Comparison of ENCODE assay signal across 17 cellular contexts in genomic region chr12:74129702-74130101, GRCh38.
DNase-seq lines count a peak whose midpoint lies in the region; ATAC-seq and TF ChIP-seq lines count a peak whose summit lies in the region.
"Had no signal": no experiment of that assay in that cellular context is flagged by ENCODE, and none has a peak within 500 bp of the region (broad histone marks: within the 10 kb centered on the region; RNA-seq: fewer than 3 reads in every experiment).

No MANE protein-coding gene starts in this region.

- H3K18ac ChIP-seq in trophoblast cell (ENCODE audit: low read length): no peak overlapping the region

- no peaks in the 10 kb centered on the region for H4K20me1 ChIP-seq in PC-9 (ENCODE audit: insufficient read depth)

- DNase-seq in ELR (ENCODE audit: low read depth) (peak; percentile 49), PC-9 (no peak), brain microvascular endothelial cell (peak; percentile 48), trophoblast cell (peak; percentile 4 to 52), islet precursor cell (no peak), EL (no peak)
- DNase-seq: AML-193; DMS79; GF-D8; H7; NCI-H1436; NCI-H2081; NCI-H524 treated with DMSO at 0.1 percent for 48 hours; NK-92 treated with Interleukin-12 subunit alpha and Interleukin-12 subunit beta, amount 100 ng/mL, for 24 hours; PC-3 had no signal

- H3K4me3 ChIP-seq in PC-9 (no peak overlapping the region), brain microvascular endothelial cell (ENCODE audit: low read depth, low read length) (no peak overlapping the region), trophoblast cell (ENCODE audit: low read depth, low read length) (no peak overlapping the region)

- TF ChIP-seq CTCF in PC-9 (conservative IDR thresholded peaks at IDR 0.05): no peak
- TF ChIP-seq CTCF in brain microvascular endothelial cell (IDR thresholded peaks at IDR 0.05; ENCODE audit: low read depth, low read length, missing control alignments): no peak

- in situ Hi-C loops in brain microvascular endothelial cell (cut with HindIII; ENCODE audit: low pct_ligation_motif_present, low sequenced_read_pairs): no loop called here

- H4K91ac ChIP-seq in trophoblast cell (ENCODE audit: low read depth, low read length): no peak overlapping the region

- H3K79me2 ChIP-seq in PC-9 (ENCODE audit: low read depth) (no peaks in the 10 kb centered on the region), trophoblast cell (ENCODE audit: control insufficient read depth, insufficient read depth, low read length, poor library complexity) (no peaks in the 10 kb centered on the region)

- no peak overlapping the region for H2AK5ac ChIP-seq in trophoblast cell (ENCODE audit: low read length)

- H2BK120ac ChIP-seq in trophoblast cell (ENCODE audit: insufficient read depth, low read length, poor library complexity): no peak overlapping the region

- H3K36me3 ChIP-seq in PC-9 (ENCODE audit: low read depth): no peaks in the 10 kb centered on the region
- H3K36me3 ChIP-seq in brain microvascular endothelial cell (replicated peaks): no peaks in the 10 kb centered on the region
- no peaks in the 10 kb centered on the region for H3K36me3 ChIP-seq in trophoblast cell (ENCODE audit: control insufficient read depth in 1 of 2, insufficient read depth in 2 of 2, low read length in 2 of 2)

- H3K9me3 ChIP-seq in PC-9 (ENCODE audit: insufficient read depth, low read depth) (no peaks in the 10 kb centered on the region), trophoblast cell (ENCODE audit: insufficient read depth, low read depth, low read length) (no peaks in the 10 kb centered on the region)

- H3K9me2 ChIP-seq in PC-9 (ENCODE audit: insufficient read depth): no peaks in the 10 kb centered on the region

- no peak overlapping the region for H3K14ac ChIP-seq in trophoblast cell (ENCODE audit: low read length)

- no peak overlapping the region for H2BK5ac ChIP-seq in trophoblast cell (ENCODE audit: low read depth, low read length, poor library complexity)

- WGBS in trophoblast cell (ENCODE audit: extremely low coverage, insufficient coverage, insufficient read length): no CpG with 5 or more reads among the region's 2 CpGs

- no peak overlapping the region for H3K4ac ChIP-seq in trophoblast cell (ENCODE audit: low read depth, low read length)

- H4K8ac ChIP-seq in trophoblast cell (ENCODE audit: low read depth, low read length): no peak overlapping the region

- H3K4me2 ChIP-seq in PC-9 (no peak overlapping the region), trophoblast cell (ENCODE audit: low read length) (no peak overlapping the region)

- no peaks in the 10 kb centered on the region for H3K27me3 ChIP-seq in PC-9 (ENCODE audit: insufficient read depth, low read depth)
- no peaks in the 10 kb centered on the region for H3K27me3 ChIP-seq in brain microvascular endothelial cell (replicated peaks)
- no peaks in the 10 kb centered on the region for H3K27me3 ChIP-seq in trophoblast cell (ENCODE audit: insufficient read depth, low read length)

- no peaks in the 10 kb centered on the region for H3F3A ChIP-seq in PC-9 (ENCODE audit: insufficient read depth, low read depth)

- no peak overlapping the region for H2BK12ac ChIP-seq in trophoblast cell (ENCODE audit: low read length)

- H3K9ac ChIP-seq in trophoblast cell (ENCODE audit: low read length): no peak overlapping the region

- intact Hi-C loops in PC-9 (cut with micrococcal nuclease; ENCODE audit: unreplicated experiment): no loop called here

- H3K27ac ChIP-seq in PC-9: no peak overlapping the region
- H3K27ac ChIP-seq in brain microvascular endothelial cell: peak overlapping the region; percentile 52
- H3K27ac ChIP-seq in trophoblast cell (ENCODE audit: low read depth, low read length): no peak overlapping the region

- H3K79me1 ChIP-seq in trophoblast cell (ENCODE audit: low read length): no peaks in the 10 kb centered on the region

- H3K4me1 ChIP-seq in PC-9 (replicated peaks; ENCODE audit: insufficient read depth) (no peaks in the 10 kb centered on the region), trophoblast cell (ENCODE audit: control insufficient read depth in 1 of 2, insufficient read depth in 2 of 2, low read length in 2 of 2) (no peaks in the 10 kb centered on the region)

- H3K23ac ChIP-seq in trophoblast cell (ENCODE audit: low read length): no peak overlapping the region

- no TSS peak for BruUV-seq in PC-9 (replicated peaks; lab: Mats Ljungman, UMichigan)

- peak overlapping the region; percentile 54; the same call in 1 of the 2 replicates for H2AFZ ChIP-seq in PC-9
- H2AFZ ChIP-seq in trophoblast cell (ENCODE audit: insufficient read depth, low read length, poor library complexity): no peak overlapping the region

- POLR2A ChIA-PET in PC-9 (lab: Charles Lee; ENCODE audit: unreplicated experiment): no interaction called here

- H4K12ac ChIP-seq in trophoblast cell (ENCODE audit: low read depth, low read length): no peak overlapping the region

- CTCF ChIA-PET in PC-9 (lab: Charles Lee): no interaction called here

- ATAC-seq in GM21515 (IDR thresholded peaks at IDR 0.05; ENCODE audit: unreplicated experiment): no peak
- ATAC-seq in GM18520 (IDR thresholded peaks at IDR 0.05; ENCODE audit: unreplicated experiment): no peak
- ATAC-seq: PC-3 had no signal

Comparison
In these comparisons a context has a peak if more than half of its experiments do, and no peak if none do; other contexts are left out.
1. DNase-seq: peak in ELR (single experiment), brain microvascular endothelial cell (single experiment) and trophoblast cell (2 of 2); none in PC-9 (0 of 2), islet precursor cell (single experiment) and EL (single experiment).